Comparison of ENCODE assay signal across 9 cellular contexts in the genomic region with DNA sequence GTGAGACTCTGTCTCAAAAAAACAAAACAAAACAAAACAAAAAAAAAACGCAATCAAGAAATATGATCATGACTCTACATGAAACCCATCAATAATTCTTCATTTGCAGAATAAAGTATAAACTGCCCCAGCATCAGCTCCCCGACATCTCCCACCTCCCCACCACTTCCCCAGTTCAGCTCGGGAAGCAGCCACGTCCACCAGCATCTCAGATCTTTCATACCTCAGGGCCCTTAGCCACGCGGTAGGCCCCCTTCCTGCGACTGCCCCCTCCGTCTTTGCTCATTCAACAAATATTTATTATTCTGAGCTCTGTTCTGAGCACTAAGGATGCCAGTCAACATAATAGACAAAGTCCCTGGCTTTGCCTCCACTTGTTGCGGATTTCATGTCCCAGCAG.
"Had no signal": no experiment of that assay in that cellular context is flagged by ENCODE, and none has a peak within 500 bp of the region (broad histone marks: within the 10 kb centered on the region; RNA-seq: fewer than 3 reads in every experiment).

No MANE protein-coding gene starts in this region.

- H3K4me3 ChIP-seq: GM23248, GM23338, HAP-1 had no signal

- H3K4me1 ChIP-seq: HAP-1 had no signal

- H3K4me3 Mint-ChIP-seq: GM23338, H9, HFFc6 had no signal

- H3K27ac ChIP-seq: GM23248 had no signal

- H3K9me3 Mint-ChIP-seq: GM23338, H9, HFFc6 had no signal

- DNase-seq: GM23248, GOT3, H7, H9, HCEC 1CT, HFFc6 had no signal

- H3K9me3 ChIP-seq: HAP-1 had no signal

- H3K27ac Mint-ChIP-seq: GM23338, H9, HFFc6 had no signal

- ATAC-seq: GM23338, HCT116 had no signal

- H3K36me3 ChIP-seq: HAP-1 had no signal
